ENCODE assay signal across 1 cellular context in genomic region chr11:44905131-44905866, GRCh38.
TF ChIP-seq lines count a peak whose summit lies in the region.

No MANE protein-coding gene starts in this region.

TF ChIP-seq in WTC11, 78 proteins besides CTCF, POLR2A, EP300 and RAD21:
- peak; percentile 52; the same call in 1 of the 2 replicates for TF ChIP-seq FOXK1 (CRISPR knock-in tag; IDR thresholded peaks at IDR 0.05)
- no peak for TF ChIP-seq ZNF138 (CRISPR knock-in tag; conservative IDR thresholded peaks at IDR 0.05)
